Comparison of ENCODE assay signal across 14 cellular contexts in genomic region chr11:73331138-73331916, GRCh38. TPM values are rescaled to one million over a fixed set of nuclear protein-coding genes. Genes with fewer than 3 reads are reported as not detected.
DNase-seq lines count a peak whose midpoint lies in the region; ATAC-seq and TF ChIP-seq lines count a peak whose summit lies in the region.
"Had no signal": no experiment of that assay in that cellular context is flagged by ENCODE, and none has a peak within 500 bp of the region (broad histone marks: within the 10 kb centered on the region; RNA-seq: fewer than 3 reads in every experiment).

No MANE protein-coding gene starts in this region.

- H3K4me2 ChIP-seq in mammary epithelial cell (ENCODE audit: insufficient read depth, low read depth, low read length), result no peak overlapping the region

- ATAC-seq in HG02678 (IDR thresholded peaks at IDR 0.05; ENCODE audit: unreplicated experiment), result no peak

- no peaks in the 10 kb centered on the region for H3K9me3 Mint-ChIP-seq in CD8-positive, alpha-beta memory T cell

- H3K27me3 ChIP-seq in breast epithelium, result no peaks in the 10 kb centered on the region
- H3K27me3 ChIP-seq in mammary epithelial cell (ENCODE audit: insufficient read depth, low read length), result no peaks in the 10 kb centered on the region
- H3K27me3 ChIP-seq in esophagus muscularis mucosa, result no peaks in the 10 kb centered on the region
- H3K27me3 ChIP-seq in muscle layer of duodenum (ENCODE audit: low read depth, low read length), result no peaks in the 10 kb centered on the region
- H3K27me3 ChIP-seq in CD8-positive, alpha-beta memory T cell (ENCODE audit: insufficient read depth, low read length, poor library complexity, severe bottlenecking), result no peaks in the 10 kb centered on the region

- H3K4me1 ChIP-seq in breast epithelium, result peaks cover 13 to 38% of the 10 kb centered on the region in 2 donors
- peaks cover 28% of the 10 kb centered on the region for H3K4me1 ChIP-seq in mammary epithelial cell (ENCODE audit: insufficient read depth, low read length)
- H3K4me1 ChIP-seq in esophagus muscularis mucosa, result peaks cover 84 to 100% (median 98%) of the 10 kb centered on the region in 4 donors
- peaks cover 36 to 86% of the 10 kb centered on the region in 2 donors for H3K4me1 ChIP-seq in muscle layer of duodenum (ENCODE audit: control insufficient read depth in 1 of 2, insufficient read depth in 2 of 2, low read length in 2 of 2)
- no peaks in the 10 kb centered on the region for H3K4me1 ChIP-seq in urinary bladder (ENCODE audit: insufficient read depth)
- no peaks in the 10 kb centered on the region for H3K4me1 ChIP-seq in CD8-positive, alpha-beta memory T cell (ENCODE audit: insufficient read depth, low read length)

- H3K4me3 Mint-ChIP-seq in CD8-positive, alpha-beta memory T cell, result peak overlapping the region in 1 of 7 donors; percentile 18

- H3K36me3 Mint-ChIP-seq in CD8-positive, alpha-beta memory T cell, result no peaks in the 10 kb centered on the region

- H3K27ac ChIP-seq in breast epithelium, result peak overlapping the region; percentile 67 to 84
- H3K27ac ChIP-seq in mammary epithelial cell (ENCODE audit: insufficient read depth, low read depth, low read length), result no peak overlapping the region
- peak overlapping the region; percentile 77 to 90 (median 82) for H3K27ac ChIP-seq in esophagus muscularis mucosa (replicated peaks in 1 of 4)
- H3K27ac ChIP-seq in muscle layer of duodenum (ENCODE audit: low read length), result peak overlapping the region; percentile 69
- peak overlapping the region; percentile 34 for H3K27ac ChIP-seq in urinary bladder (ENCODE audit: low read depth)
- no peak overlapping the region for H3K27ac ChIP-seq in CD8-positive, alpha-beta memory T cell (ENCODE audit: low read depth, low read length)

- H3K9me3 ChIP-seq in breast epithelium (no peaks in the 10 kb centered on the region), mammary epithelial cell (replicated peaks; ENCODE audit: insufficient read depth, low read length) (no peaks in the 10 kb centered on the region), esophagus muscularis mucosa (no peaks in the 10 kb centered on the region), muscle layer of duodenum (ENCODE audit: control insufficient read depth in 1 of 2, low read length in 2 of 2) (no peaks in the 10 kb centered on the region)
- H3K9me3 ChIP-seq in CD8-positive, alpha-beta memory T cell (ENCODE audit: low read length), result no peaks in the 10 kb centered on the region

- TF ChIP-seq EP300 in esophagus muscularis mucosa (IDR thresholded peaks at IDR 0.05), result no peak

- TF ChIP-seq CTCF in breast epithelium (IDR thresholded peaks at IDR 0.05), result no peak
- TF ChIP-seq CTCF in mammary epithelial cell (conservative IDR thresholded peaks at IDR 0.05 in 1 of 2, IDR thresholded peaks at IDR 0.05 in 1 of 2; ENCODE audit: extremely low read depth in 1 of 2, insufficient read depth in 1 of 2, low read depth in 1 of 2, low read length in 2 of 2), result no peak
- TF ChIP-seq CTCF in esophagus muscularis mucosa (IDR thresholded peaks at IDR 0.05), result no peak
- no peak for TF ChIP-seq CTCF in GM13976 (IDR thresholded peaks at IDR 0.05; ENCODE audit: borderline replicate concordance, control extremely low read depth, extremely low read depth, insufficient read depth, missing control alignments)

- no peaks in the 10 kb centered on the region for H4K20me1 ChIP-seq in mammary epithelial cell (ENCODE audit: insufficient read depth, low read length)

- no peaks in the 10 kb centered on the region for H3K4me1 Mint-ChIP-seq in CD8-positive, alpha-beta memory T cell

- H3K4me3 ChIP-seq in breast epithelium (no peak overlapping the region), mammary epithelial cell (replicated peaks in 1 of 3; ENCODE audit: insufficient read depth in 1 of 3, low read depth in 2 of 3, low read length in 3 of 3) (no peak overlapping the region), esophagus muscularis mucosa (no peak overlapping the region), muscle layer of duodenum (ENCODE audit: low read depth in 1 of 2, low read length in 2 of 2) (peak overlapping the region in 1 of 2 donors; percentile 3), urinary bladder (ENCODE audit: low read depth, low read length) (no peak overlapping the region)
- no peak overlapping the region for H3K4me3 ChIP-seq in CD8-positive, alpha-beta memory T cell (ENCODE audit: low read length)

- no peak overlapping the region for H3K9ac ChIP-seq in mammary epithelial cell (ENCODE audit: insufficient read depth, low read length)

- H3K79me2 ChIP-seq in mammary epithelial cell (ENCODE audit: insufficient read depth, low read length), result peaks cover 51% of the 10 kb centered on the region

- CTCF ChIA-PET in mammary epithelial cell (lab: Charles Lee; ENCODE audit: low non-redundant PET), result no interaction called here
- CTCF ChIA-PET in CD8-positive, alpha-beta memory T cell (lab: Charles Lee), result interaction anchor here (2.0 kb wide), 1 partner anchor 20 kb away, joined by 5 read pairs; no protein-coding TSS in a partner anchor

- no peak overlapping the region for H3K27ac Mint-ChIP-seq in CD8-positive, alpha-beta memory T cell

- BruUV-seq in mammary epithelial cell (replicated peaks; lab: Mats Ljungman, UMichigan), result no TSS peak

- H3K36me3 ChIP-seq in breast epithelium (no peaks in the 10 kb centered on the region), mammary epithelial cell (ENCODE audit: insufficient read depth, low read length) (no peaks in the 10 kb centered on the region), esophagus muscularis mucosa (no peaks in the 10 kb centered on the region), muscle layer of duodenum (ENCODE audit: control insufficient read depth in 1 of 2, insufficient read depth in 2 of 2, low read length in 2 of 2) (no peaks in the 10 kb centered on the region), urinary bladder (ENCODE audit: insufficient read depth) (no peaks in the 10 kb centered on the region)
- H3K36me3 ChIP-seq in CD8-positive, alpha-beta memory T cell (ENCODE audit: insufficient read depth, low read length), result no peaks in the 10 kb centered on the region

- POLR2A ChIA-PET in CD8-positive, alpha-beta memory T cell (lab: Charles Lee), result no interaction called here

- dilution Hi-C loops in mammary epithelial cell (cut with HindIII; ENCODE audit: low sequenced_read_pairs), result no loop called here

- in situ Hi-C loops in mammary epithelial cell (cut with MboI; ENCODE audit: low sequenced_read_pairs in 2 of 2) (no loop called here), GM13976 (cut with MboI; ENCODE audit: low sequenced_read_pairs, unreplicated experiment) (no loop called here)

- WGBS in mammary epithelial cell (ENCODE audit: low coverage, missing lambda C conversion rate), result 100% methylated on average over 1 of the region's 4 CpGs
- 21% methylated on average over 4 of the region's 4 CpGs for WGBS in esophagus muscularis mucosa
- 30% methylated on average over 4 of the region's 4 CpGs for WGBS in urinary bladder

- H3K27me3 Mint-ChIP-seq in CD8-positive, alpha-beta memory T cell, result peaks cover 0 to 3% of the 10 kb centered on the region in 2 donors

- no peak for DNase-seq in breast epithelium (ENCODE audit: low spot score in 2 of 2)
- DNase-seq in mammary epithelial cell, result no peak
- DNase-seq in esophagus muscularis mucosa (ENCODE audit: extremely low spot score), result no peak
- no peak for DNase-seq in CD8-positive, alpha-beta memory T cell
- DNase-seq in GM13976 (ENCODE audit: low spot score), result no peak
- DNase-seq: effector CD8-positive, alpha-beta T cell; GF-D8; NCI-H524 treated with DMSO at 0.1 percent for 48 hours; T-helper 1 cell had no signal

- TF ChIP-seq POLR2A in breast epithelium (IDR thresholded peaks at IDR 0.05) (no peak), esophagus muscularis mucosa (IDR thresholded peaks at IDR 0.05; ENCODE audit: low read depth) (no peak)

- intact Hi-C loops in breast epithelium (cut with DNase I; ENCODE audit: low total_unique reads) (no loop called here), mammary epithelial cell (cut with micrococcal nuclease) (no loop called here), esophagus muscularis mucosa (cut with DNase I) (no loop called here)

- no peak overlapping the region for H2AFZ ChIP-seq in mammary epithelial cell (ENCODE audit: low read depth, low read length)

RNA-seq across cellular contexts. Expression of gene ARHGEF17, which starts 23.3 kb away (rescaled TPM):
- 10 to 100 TPM; 28.8 to 54.7 (median 38.2) TPM for total RNA-seq in breast epithelium
- total RNA-seq in mammary epithelial cell, result 10 to 100 TPM; 19.5 to 25.4 TPM
- 12.1 TPM for polyA plus RNA-seq in mammary epithelial cell
- 17.2 TPM for polyA minus RNA-seq in mammary epithelial cell
- 100 to 1,000 TPM in 3 of 4 donors, 10 to 100 TPM in 1; 82.8 to 196 (median 122) TPM for total RNA-seq in esophagus muscularis mucosa
- 30.7 TPM for total RNA-seq in urinary bladder
- 69.8 TPM for polyA plus RNA-seq in urinary bladder
- total RNA-seq in CD8-positive, alpha-beta memory T cell, result not detected
- not detected for polyA plus RNA-seq in CD8-positive, alpha-beta memory T cell

RNA-seq across cellular contexts. Expression of gene RELT, which starts 44.9 kb away (rescaled TPM):
- total RNA-seq in breast epithelium, result 1 to 10 TPM; 2.2 to 3.7 (median 2.3) TPM
- 10 to 100 TPM in 1 of 2 donors, 1 to 10 TPM in 1; 4.5 to 10.2 TPM for total RNA-seq in mammary epithelial cell
- 5.1 TPM for polyA plus RNA-seq in mammary epithelial cell
- polyA minus RNA-seq in mammary epithelial cell, result 8.6 TPM
- total RNA-seq in esophagus muscularis mucosa, result 1 to 10 TPM; 1.2 to 7.8 (median 2.2) TPM
- total RNA-seq in urinary bladder, result 2.6 TPM
- polyA plus RNA-seq in urinary bladder, result 2.7 TPM
- 10 to 100 TPM; 23.4 TPM for total RNA-seq in CD8-positive, alpha-beta memory T cell
- 7.5 TPM for polyA plus RNA-seq in CD8-positive, alpha-beta memory T cell

RNA-seq across cellular contexts. Expression of gene P2RY6, which starts 59.2 kb away (rescaled TPM):
- 1 to 10 TPM; 1.6 to 3.4 (median 1.9) TPM for total RNA-seq in breast epithelium
- total RNA-seq in mammary epithelial cell, result under 1 TPM; under 0.01 to 0.28 TPM
- polyA plus RNA-seq in mammary epithelial cell, result 0.46 TPM
- not detected for polyA minus RNA-seq in mammary epithelial cell
- total RNA-seq in esophagus muscularis mucosa, result 1 to 10 TPM; 1.6 to 4.8 (median 2.4) TPM
- total RNA-seq in urinary bladder, result 0.90 TPM
- polyA plus RNA-seq in urinary bladder, result 2.6 TPM
- total RNA-seq in CD8-positive, alpha-beta memory T cell, result under 1 TPM; 0.20 to 0.24 TPM
- not detected for polyA plus RNA-seq in CD8-positive, alpha-beta memory T cell
- total RNA-seq: A172, HT-29 had no signal

Comparison
In these comparisons a context has a peak if more than half of its experiments do, and no peak if none do; other contexts are left out.
1. H3K27ac ChIP-seq: peak in breast epithelium (2 of 2), esophagus muscularis mucosa (4 of 4), muscle layer of duodenum (single experiment) and urinary bladder (single experiment); none in mammary epithelial cell (single experiment) and CD8-positive, alpha-beta memory T cell (single experiment).
2. RNA of gene ARHGEF17, which starts 23.3 kb away (total RNA-seq): 82.8 to 196 TPM in esophagus muscularis mucosa, 28.8 to 54.7 TPM in breast epithelium, 30.7 TPM in urinary bladder (single experiment) and 19.5 to 25.4 TPM in mammary epithelial cell; not detected in CD8-positive, alpha-beta memory T cell; every median in the first group is over 10 times any median in the second.